In genomic region chr9:27447036-27447700, GRCh38 we compare ENCODE assay signal across 1 cellular context.
TF ChIP-seq lines count a peak whose summit lies in the region.

No MANE protein-coding gene starts in this region.

TF ChIP-seq in SK-N-SH treated with all-trans-retinoic acid at 6 μM for 48 hours, 23 proteins besides CTCF, POLR2A, EP300 and RAD21:
- TF ChIP-seq PATZ1 (CRISPR knock-in tag; IDR thresholded peaks at IDR 0.05; ENCODE audit: borderline replicate concordance) (no peak), TCF4 (CRISPR knock-in tag; IDR thresholded peaks at IDR 0.05; ENCODE audit: borderline replicate concordance) (no peak), ESRRG (CRISPR knock-in tag; IDR thresholded peaks at IDR 0.05) (no peak), ZNF565 (CRISPR knock-in tag; conservative IDR thresholded peaks at IDR 0.05; ENCODE audit: low read depth) (no peak), TSHZ2 (CRISPR knock-in tag; IDR thresholded peaks at IDR 0.05) (no peak), BACH2 (CRISPR knock-in tag; IDR thresholded peaks at IDR 0.05; ENCODE audit: borderline replicate concordance) (no peak), ZNF8 (CRISPR knock-in tag; IDR thresholded peaks at IDR 0.05) (no peak), ZFP30 (CRISPR knock-in tag; IDR thresholded peaks at IDR 0.05) (no peak), OSR1 (CRISPR knock-in tag; IDR thresholded peaks at IDR 0.05) (no peak), CSRNP3 (CRISPR knock-in tag; IDR thresholded peaks at IDR 0.05) (no peak), TOX (CRISPR knock-in tag; IDR thresholded peaks at IDR 0.05; ENCODE audit: borderline replicate concordance) (no peak), RARB (CRISPR knock-in tag; IDR thresholded peaks at IDR 0.05) (no peak), ISL1 (CRISPR knock-in tag; IDR thresholded peaks at IDR 0.05) (no peak), GLIS3 (CRISPR knock-in tag; IDR thresholded peaks at IDR 0.05) (no peak), PPARA (CRISPR knock-in tag; IDR thresholded peaks at IDR 0.05; ENCODE audit: borderline replicate concordance) (no peak), SNAI2 (CRISPR knock-in tag; IDR thresholded peaks at IDR 0.05) (no peak)
